ENCODE assay signal across 1 cellular context in genomic region chrX:123771449-123772064, GRCh38.
TF ChIP-seq lines count a peak whose summit lies in the region.

No MANE protein-coding gene starts in this region.

TF ChIP-seq in GM12878, 131 proteins besides CTCF, POLR2A, EP300 and RAD21:
- TF ChIP-seq RB1 (IDR thresholded peaks at IDR 0.05; ENCODE audit: borderline replicate concordance) (no peak), SKIL (IDR thresholded peaks at IDR 0.05; ENCODE audit: low read depth, poor library complexity, severe bottlenecking) (no peak), NRF1 (conservative IDR thresholded peaks at IDR 0.05; ENCODE audit: low read depth, low read length) (no peak), TCF7 (IDR thresholded peaks at IDR 0.05; ENCODE audit: borderline replicate concordance) (no peak), RUNX3 (IDR thresholded peaks at IDR 0.05; ENCODE audit: low read length) (no peak), KDM1A (IDR thresholded peaks at IDR 0.05; ENCODE audit: borderline replicate concordance) (no peak), BMI1 (IDR thresholded peaks at IDR 0.05; ENCODE audit: borderline replicate concordance) (no peak)
